In genomic region chr10:86684305-86684704, GRCh38 we compare ENCODE assay signal across 1 cellular context.
TF ChIP-seq lines count a peak whose summit lies in the region.

No MANE protein-coding gene starts in this region.

TF ChIP-seq in WTC11, 78 proteins besides CTCF, POLR2A, EP300 and RAD21 (continued from another document):
- no peak for TF ChIP-seq IRF1 (CRISPR knock-in tag; IDR thresholded peaks at IDR 0.05)
- TF ChIP-seq ZNF138 (CRISPR knock-in tag; conservative IDR thresholded peaks at IDR 0.05), result no peak
- no peak for TF ChIP-seq ZNF263 (CRISPR knock-in tag; IDR thresholded peaks at IDR 0.05; ENCODE audit: low read depth)
- no peak for TF ChIP-seq GRHL2 (CRISPR knock-in tag; IDR thresholded peaks at IDR 0.05; ENCODE audit: insufficient replicate concordance, severe bottlenecking)
